Comparison of ENCODE assay signal across 17 cellular contexts in the genomic region with DNA sequence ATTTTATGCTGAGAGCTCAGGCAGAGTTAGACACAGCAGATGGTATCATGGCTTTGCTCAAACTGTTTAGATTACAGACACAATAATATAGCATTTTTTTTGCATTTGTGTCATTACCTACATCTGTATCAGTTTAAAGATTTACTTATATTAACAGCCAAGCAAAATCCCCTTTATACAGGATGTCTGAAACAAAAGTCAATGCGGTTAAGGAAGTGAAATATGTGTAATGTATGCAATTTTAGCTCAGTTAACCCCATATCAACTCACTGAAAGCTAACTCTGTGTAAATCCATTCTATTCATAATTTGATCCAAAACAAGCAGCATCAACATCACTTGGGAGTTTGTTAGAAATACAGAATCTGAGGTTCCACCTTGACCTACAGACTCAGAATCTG.
A peak's percentile ranks its signal among the peaks of the same experiment; 100 is the strongest.
DNase-seq lines count a peak whose midpoint lies in the region; ATAC-seq and TF ChIP-seq lines count a peak whose summit lies in the region.
"Had no signal": no experiment of that assay in that cellular context is flagged by ENCODE, and none has a peak within 500 bp of the region (broad histone marks: within the 10 kb centered on the region; RNA-seq: fewer than 3 reads in every experiment).

No MANE protein-coding gene starts in this region.

- no peak overlapping the region for H3K27ac ChIP-seq in CD8-positive, alpha-beta T cell (ENCODE audit: low read depth, low read length)
- H3K27ac ChIP-seq: brain microvascular endothelial cell had no signal

- H3K27me3 Mint-ChIP-seq in activated T-helper 2 cell treated with anti-CD3 and anti-CD28 coated beads, Interferon-gamma antibody, Interleukin-2, Interleukin-4, amounts not matched to agents 10 μg/mL and 5 μg/mL and 100 μg/mL, durations not matched to agents 14 hours and 24 hours and 36 hours (ENCODE audit: low read depth) = no peaks in the 10 kb centered on the region
- H3K27me3 Mint-ChIP-seq in activated CD4-positive, alpha-beta T cell treated with anti-CD3 and anti-CD28 coated beads, Interleukin-2, amount 10 ng/mL, durations not matched to agents 24 days and 14 days = no peaks in the 10 kb centered on the region
- no peaks in the 10 kb centered on the region for H3K27me3 Mint-ChIP-seq in CD8-positive, alpha-beta T cell (ENCODE audit: low read depth)
- H3K27me3 Mint-ChIP-seq: stimulated activated memory B cell treated with anti-CD40 and anti-IgM and Interleukin-4, amounts not matched to agents 10 μg/mL and 1 μg/mL and 100 μg/mL, for 72 hours had no signal

- H3K36me3 Mint-ChIP-seq in activated T-helper 2 cell treated with anti-CD3 and anti-CD28 coated beads, Interferon-gamma antibody, Interleukin-2, Interleukin-4, amounts not matched to agents 10 μg/mL and 5 μg/mL and 100 μg/mL, durations not matched to agents 14 hours and 24 hours and 36 hours (ENCODE audit: low read depth) = no peaks in the 10 kb centered on the region
- no peaks in the 10 kb centered on the region for H3K36me3 Mint-ChIP-seq in activated CD4-positive, alpha-beta T cell treated with anti-CD3 and anti-CD28 coated beads, Interleukin-2, amount 10 ng/mL, durations not matched to agents 24 days and 14 days (ENCODE audit: low read depth)
- no peaks in the 10 kb centered on the region for H3K36me3 Mint-ChIP-seq in CD8-positive, alpha-beta T cell
- H3K36me3 Mint-ChIP-seq: stimulated activated memory B cell treated with anti-CD40 and anti-IgM and Interleukin-4, amounts not matched to agents 10 μg/mL and 1 μg/mL and 100 μg/mL, for 72 hours had no signal

- peak; percentile 88 for ATAC-seq in GM18858 (IDR thresholded peaks at IDR 0.05; ENCODE audit: unreplicated experiment)
- ATAC-seq in GM21423 (IDR thresholded peaks at IDR 0.05; ENCODE audit: unreplicated experiment) = peak; percentile 97
- ATAC-seq in HG03097 (IDR thresholded peaks at IDR 0.05; ENCODE audit: low FRiP score, unreplicated experiment) = peak; percentile 96
- no peak for ATAC-seq in CD8-positive, alpha-beta T cell
- ATAC-seq: sciatic nerve; stimulated activated memory B cell treated with anti-CD40 and anti-IgM and Interleukin-4, amounts not matched to agents 10 μg/mL and 1 μg/mL and 100 μg/mL, for 72 hours had no signal

- POLR2A ChIA-PET in CD8-positive, alpha-beta T cell (lab: Charles Lee) = no interaction called here

- no peak overlapping the region for H3K27ac Mint-ChIP-seq in activated T-helper 2 cell treated with anti-CD3 and anti-CD28 coated beads, Interferon-gamma antibody, Interleukin-2, Interleukin-4, amounts not matched to agents 10 μg/mL and 5 μg/mL and 100 μg/mL, durations not matched to agents 14 hours and 24 hours and 36 hours
- no peak overlapping the region for H3K27ac Mint-ChIP-seq in activated CD4-positive, alpha-beta T cell treated with anti-CD3 and anti-CD28 coated beads, Interleukin-2, amount 10 ng/mL, durations not matched to agents 24 days and 14 days
- no peak overlapping the region for H3K27ac Mint-ChIP-seq in CD8-positive, alpha-beta T cell
- H3K27ac Mint-ChIP-seq: stimulated activated memory B cell treated with anti-CD40 and anti-IgM and Interleukin-4, amounts not matched to agents 10 μg/mL and 1 μg/mL and 100 μg/mL, for 72 hours had no signal

- H3K4me3 ChIP-seq in CD8-positive, alpha-beta T cell (ENCODE audit: low read depth, low read length) = no peak overlapping the region
- H3K4me3 ChIP-seq: lung had no signal

- no peaks in the 10 kb centered on the region for H3K36me3 ChIP-seq in CD8-positive, alpha-beta T cell (ENCODE audit: insufficient read depth, low read length)
- H3K36me3 ChIP-seq: brain microvascular endothelial cell had no signal

- H3K4me1 Mint-ChIP-seq in activated T-helper 2 cell treated with anti-CD3 and anti-CD28 coated beads, Interferon-gamma antibody, Interleukin-2, Interleukin-4, amounts not matched to agents 10 μg/mL and 5 μg/mL and 100 μg/mL, durations not matched to agents 14 hours and 24 hours and 36 hours (ENCODE audit: low read depth) = no peaks in the 10 kb centered on the region
- H3K4me1 Mint-ChIP-seq in activated CD4-positive, alpha-beta T cell treated with anti-CD3 and anti-CD28 coated beads, Interleukin-2, amount 10 ng/mL, durations not matched to agents 24 days and 14 days = no peaks in the 10 kb centered on the region
- no peaks in the 10 kb centered on the region for H3K4me1 Mint-ChIP-seq in CD8-positive, alpha-beta T cell (ENCODE audit: low read depth)
- H3K4me1 Mint-ChIP-seq: stimulated activated memory B cell treated with anti-CD40 and anti-IgM and Interleukin-4, amounts not matched to agents 10 μg/mL and 1 μg/mL and 100 μg/mL, for 72 hours had no signal

- TF ChIP-seq CTCF in CD8-positive, alpha-beta T cell (IDR thresholded peaks at IDR 0.05) = no peak

- intact Hi-C loops in activated T-helper 2 cell treated with anti-CD3 and anti-CD28 coated beads, Interferon-gamma antibody, Interleukin-2, Interleukin-4, amounts not matched to agents 10 μg/mL and 5 μg/mL and 100 μg/mL, durations not matched to agents 14 hours and 24 hours and 36 hours (cut with micrococcal nuclease) = no loop called here
- intact Hi-C loops in activated CD4-positive, alpha-beta T cell treated with anti-CD3 and anti-CD28 coated beads, Interleukin-2, amount 10 ng/mL, durations not matched to agents 24 days and 14 days (cut with micrococcal nuclease) = no loop called here
- intact Hi-C loops in CD8-positive, alpha-beta T cell (cut with DNase I, micrococcal nuclease) = no loop called here

- no peak overlapping the region for H3K4me3 Mint-ChIP-seq in activated T-helper 2 cell treated with anti-CD3 and anti-CD28 coated beads, Interferon-gamma antibody, Interleukin-2, Interleukin-4, amounts not matched to agents 10 μg/mL and 5 μg/mL and 100 μg/mL, durations not matched to agents 14 hours and 24 hours and 36 hours (ENCODE audit: low read depth)
- H3K4me3 Mint-ChIP-seq in activated CD4-positive, alpha-beta T cell treated with anti-CD3 and anti-CD28 coated beads, Interleukin-2, amount 10 ng/mL, durations not matched to agents 24 days and 14 days = no peak overlapping the region
- H3K4me3 Mint-ChIP-seq in CD8-positive, alpha-beta T cell = no peak overlapping the region
- H3K4me3 Mint-ChIP-seq: stimulated activated memory B cell treated with anti-CD40 and anti-IgM and Interleukin-4, amounts not matched to agents 10 μg/mL and 1 μg/mL and 100 μg/mL, for 72 hours had no signal

- DNase-seq in NCI-H1694 treated with DMSO at 0.1 percent for 48 hours (lab: John Stamatoyannopoulos, UW) = peak; percentile 9
- no peak for DNase-seq in activated CD8-positive, alpha-beta memory T cell treated with anti-CD3 and anti-CD28 coated beads for 24 hours
- no peak for DNase-seq in activated T-helper 2 cell treated with anti-CD3 and anti-CD28 coated beads, Interferon-gamma antibody, Interleukin-2, Interleukin-4, amounts not matched to agents 10 μg/mL and 5 μg/mL and 100 μg/mL, durations not matched to agents 14 hours and 24 hours and 36 hours (ENCODE audit: low spot score)
- no peak for DNase-seq in activated CD4-positive, alpha-beta T cell treated with anti-CD3 and anti-CD28 coated beads, Interleukin-2, amount 10 ng/mL, durations not matched to agents 24 days and 14 days
- DNase-seq in CD8-positive, alpha-beta T cell = no peak
- DNase-seq: brain microvascular endothelial cell; effector CD4-positive, alpha-beta T cell; Kasumi-1; NCI-H2029; NK-92 treated with Interleukin-12 subunit alpha and Interleukin-12 subunit beta, amount 100 ng/mL, for 24 hours; stimulated activated CD4-positive, alpha-beta T cell treated with anti-CD3 and anti-CD28 coated beads, Interleukin-4, amount 100 ng/mL, for 4 hours had no signal

- no peaks in the 10 kb centered on the region for H3K9me3 Mint-ChIP-seq in activated T-helper 2 cell treated with anti-CD3 and anti-CD28 coated beads, Interferon-gamma antibody, Interleukin-2, Interleukin-4, amounts not matched to agents 10 μg/mL and 5 μg/mL and 100 μg/mL, durations not matched to agents 14 hours and 24 hours and 36 hours
- no peaks in the 10 kb centered on the region for H3K9me3 Mint-ChIP-seq in activated CD4-positive, alpha-beta T cell treated with anti-CD3 and anti-CD28 coated beads, Interleukin-2, amount 10 ng/mL, durations not matched to agents 24 days and 14 days
- no peaks in the 10 kb centered on the region for H3K9me3 Mint-ChIP-seq in CD8-positive, alpha-beta T cell
- H3K9me3 Mint-ChIP-seq: stimulated activated memory B cell treated with anti-CD40 and anti-IgM and Interleukin-4, amounts not matched to agents 10 μg/mL and 1 μg/mL and 100 μg/mL, for 72 hours had no signal

- no peaks in the 10 kb centered on the region for H3K27me3 ChIP-seq in CD8-positive, alpha-beta T cell (ENCODE audit: insufficient read depth, low read length)
- H3K27me3 ChIP-seq: brain microvascular endothelial cell had no signal

- no peaks in the 10 kb centered on the region for H3K4me1 ChIP-seq in CD8-positive, alpha-beta T cell (ENCODE audit: insufficient read depth, low read length)

- no peaks in the 10 kb centered on the region for H3K9me3 ChIP-seq in CD8-positive, alpha-beta T cell (ENCODE audit: low read length)

- CTCF ChIA-PET in CD8-positive, alpha-beta T cell (lab: Charles Lee) = no interaction called here
